ENCODE assay signal across 13 cellular contexts in the genomic region with DNA sequence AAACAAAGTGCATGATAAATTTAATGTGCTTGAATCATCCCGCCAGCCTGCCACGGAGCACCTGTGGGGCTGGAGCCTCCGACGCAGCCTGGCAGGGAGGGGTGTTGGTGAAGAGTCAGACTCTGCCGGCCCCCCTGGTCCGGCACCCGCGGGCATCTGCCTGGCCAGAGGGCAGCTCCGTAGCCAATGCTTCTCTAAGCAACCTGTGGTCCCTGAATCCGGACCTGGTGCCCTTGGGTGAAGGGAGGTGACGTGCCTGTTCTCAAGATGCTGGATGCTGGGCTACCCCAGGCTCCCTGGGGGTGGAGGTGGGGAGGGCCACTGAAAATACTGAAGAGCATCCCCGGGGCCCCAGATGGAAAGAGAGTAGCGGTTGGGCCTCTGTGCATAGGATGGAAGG.
"Had no signal": no experiment of that assay in that cellular context is flagged by ENCODE, and none has a peak within 500 bp of the region (broad histone marks: within the 10 kb centered on the region; RNA-seq: fewer than 3 reads in every experiment).

No MANE protein-coding gene starts in this region.

- H3K4me3 Mint-ChIP-seq: activated CD8-positive, alpha-beta T cell treated with anti-CD3 and anti-CD28 coated beads for 36 hours; activated naive CD4-positive, alpha-beta T cell treated with anti-CD3 and anti-CD28 coated beads for 36 hours; natural killer cell treated with Interleukin-12 subunit alpha and Interleukin-12 subunit beta and Interleukin-15 and Interleukin-18, amount 100 ng/mL, for 72 hours; stimulated activated effector memory CD8-positive, alpha-beta T cell treated with anti-CD3 and anti-CD28 coated beads, Interleukin-12 subunit alpha, Interleukin-12 subunit beta, amount 100 ng/mL, for 72 hours had no signal

- H3K36me3 ChIP-seq: tibial artery had no signal

- H3K9me3 ChIP-seq: tibial artery had no signal

- H3K27ac ChIP-seq: hepatocyte, tibial artery had no signal

- H3K4me3 ChIP-seq: hepatocyte, tibial artery had no signal

- H3K9me3 Mint-ChIP-seq: activated CD8-positive, alpha-beta T cell treated with anti-CD3 and anti-CD28 coated beads for 36 hours; activated naive CD4-positive, alpha-beta T cell treated with anti-CD3 and anti-CD28 coated beads for 36 hours; natural killer cell treated with Interleukin-12 subunit alpha and Interleukin-12 subunit beta and Interleukin-15 and Interleukin-18, amount 100 ng/mL, for 72 hours; stimulated activated effector memory CD8-positive, alpha-beta T cell treated with anti-CD3 and anti-CD28 coated beads, Interleukin-12 subunit alpha, Interleukin-12 subunit beta, amount 100 ng/mL, for 72 hours had no signal

- DNase-seq: activated CD4-positive, alpha-beta T cell treated with anti-CD3 and anti-CD28 coated beads for 1 hour; activated CD8-positive, alpha-beta T cell treated with anti-CD3 and anti-CD28 coated beads for 36 hours; activated naive CD4-positive, alpha-beta T cell treated with anti-CD3 and anti-CD28 coated beads for 36 hours; occipital lobe; SHP77 treated with DMSO at 0.1 percent for 48 hours; T-helper 1 cell; T1000; tibial artery had no signal

- H3K4me1 ChIP-seq: tibial artery had no signal

- H3K36me3 Mint-ChIP-seq: natural killer cell treated with Interleukin-12 subunit alpha and Interleukin-12 subunit beta and Interleukin-15 and Interleukin-18, amount 100 ng/mL, for 72 hours; stimulated activated effector memory CD8-positive, alpha-beta T cell treated with anti-CD3 and anti-CD28 coated beads, Interleukin-12 subunit alpha, Interleukin-12 subunit beta, amount 100 ng/mL, for 72 hours had no signal

- H3K27ac Mint-ChIP-seq: activated CD8-positive, alpha-beta T cell treated with anti-CD3 and anti-CD28 coated beads for 36 hours; activated naive CD4-positive, alpha-beta T cell treated with anti-CD3 and anti-CD28 coated beads for 36 hours; natural killer cell treated with Interleukin-12 subunit alpha and Interleukin-12 subunit beta and Interleukin-15 and Interleukin-18, amount 100 ng/mL, for 72 hours; stimulated activated effector memory CD8-positive, alpha-beta T cell treated with anti-CD3 and anti-CD28 coated beads, Interleukin-12 subunit alpha, Interleukin-12 subunit beta, amount 100 ng/mL, for 72 hours had no signal

- ATAC-seq: activated CD8-positive, alpha-beta T cell treated with anti-CD3 and anti-CD28 coated beads for 36 hours; left lobe of liver; natural killer cell treated with Interleukin-12 subunit alpha and Interleukin-12 subunit beta and Interleukin-15 and Interleukin-18, amount 100 ng/mL, for 72 hours; SK-N-SH treated with all-trans-retinoic acid at 6 μM for 48 hours had no signal

- H3K27me3 ChIP-seq: hepatocyte had no signal

- H3K27me3 Mint-ChIP-seq: activated CD8-positive, alpha-beta T cell treated with anti-CD3 and anti-CD28 coated beads for 36 hours had no signal
